In the genomic region with DNA sequence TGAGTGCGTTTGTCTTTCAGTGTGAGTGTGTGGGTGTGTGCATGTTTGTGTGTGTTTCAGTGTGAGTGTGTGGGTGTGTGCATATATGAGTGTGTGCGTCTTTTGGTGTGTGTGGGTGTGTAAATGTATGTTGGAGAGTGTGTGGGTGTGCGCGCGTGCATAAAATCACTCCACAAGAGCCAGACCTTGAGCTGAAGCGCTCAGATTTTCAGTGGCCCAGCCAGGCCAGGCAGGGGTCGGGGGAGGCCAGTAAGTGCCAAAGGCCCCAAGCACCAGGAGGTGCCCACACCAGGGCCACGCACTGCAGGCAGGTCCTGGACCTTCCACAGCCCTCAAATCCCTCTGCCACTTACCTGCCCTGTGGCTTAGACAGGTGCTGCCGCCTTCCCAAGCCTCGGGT, we compare ENCODE assay signal across 16 cellular contexts.
"Had no signal": no experiment of that assay in that cellular context is flagged by ENCODE, and none has a peak within 500 bp of the region (broad histone marks: within the 10 kb centered on the region; RNA-seq: fewer than 3 reads in every experiment).

No MANE protein-coding gene starts in this region.

- H3K9me3 ChIP-seq: esophagus muscularis mucosa, gastroesophageal sphincter, heart right ventricle, left lung, lower lobe of right lung had no signal

- DNase-seq: dermis blood vessel endothelial cell; dorsolateral prefrontal cortex; effector CD4-positive, alpha-beta T cell; effector memory CD4-positive, alpha-beta T cell; foreskin keratinocyte; heart right ventricle; hippocampal formation; left cardiac atrium; left lung; left ventricle myocardium superior; lower lobe of right lung; mesendoderm; midbrain had no signal

- H3K27ac ChIP-seq: dorsolateral prefrontal cortex, esophagus muscularis mucosa, foreskin keratinocyte, gastroesophageal sphincter, heart right ventricle, left lung, lower lobe of right lung had no signal

- H3K4me3 ChIP-seq: coronary artery, dorsolateral prefrontal cortex, esophagus muscularis mucosa, gastroesophageal sphincter, heart right ventricle, left lung, lower lobe of right lung had no signal

- ATAC-seq: foreskin keratinocyte, gastroesophageal sphincter, heart right ventricle, left cardiac atrium, left lung, left ventricle myocardium superior, lower lobe of right lung had no signal

- H3K36me3 ChIP-seq: esophagus muscularis mucosa, gastroesophageal sphincter, heart right ventricle, left lung, lower lobe of right lung had no signal

- H3K4me1 ChIP-seq: esophagus muscularis mucosa, foreskin keratinocyte, gastroesophageal sphincter, left lung, lower lobe of right lung had no signal
